ENCODE assay signal across 7 cellular contexts in genomic region chr1:52364235-52364839, GRCh38. TPM values are rescaled to one million over a fixed set of nuclear protein-coding genes. Genes with fewer than 3 reads are reported as not detected.
DNase-seq lines count a peak whose midpoint lies in the region; ATAC-seq and TF ChIP-seq lines count a peak whose summit lies in the region.

No MANE protein-coding gene starts in this region.

- DNase-seq in H7, result peak; percentile 59
- no peak for DNase-seq in fibroblast of villous mesenchyme (ENCODE audit: low read depth)
- peak; percentile 33 for DNase-seq in stimulated activated CD8-positive, alpha-beta memory T cell treated with anti-CD3 and anti-CD28 coated beads, Interleukin-4, amount 100 ng/mL, for 48 hours
- no peak for DNase-seq in SIG-M5 (lab: John Stamatoyannopoulos, UW)
- DNase-seq in dorsolateral prefrontal cortex, result no peak

- no peak for ATAC-seq in GM19395 (IDR thresholded peaks at IDR 0.05; ENCODE audit: unreplicated experiment)

- H3K27ac Mint-ChIP-seq in T-helper 1 cell treated with Interleukin-12 subunit alpha and Interleukin-12 subunit beta and Interleukin-4 antibody, amounts not matched to agents 30 μg/mL and 1 μg/mL, for 36 hours, result peak overlapping the region; percentile 77

- H3K36me3 Mint-ChIP-seq in T-helper 1 cell treated with Interleukin-12 subunit alpha and Interleukin-12 subunit beta and Interleukin-4 antibody, amounts not matched to agents 30 μg/mL and 1 μg/mL, for 36 hours (ENCODE audit: low read depth), result peaks cover 29% of the 10 kb centered on the region

- H3K4me1 Mint-ChIP-seq in T-helper 1 cell treated with Interleukin-12 subunit alpha and Interleukin-12 subunit beta and Interleukin-4 antibody, amounts not matched to agents 30 μg/mL and 1 μg/mL, for 36 hours (ENCODE audit: low read depth), result peaks cover 33% of the 10 kb centered on the region

- no peaks in the 10 kb centered on the region for H3K27me3 Mint-ChIP-seq in T-helper 1 cell treated with Interleukin-12 subunit alpha and Interleukin-12 subunit beta and Interleukin-4 antibody, amounts not matched to agents 30 μg/mL and 1 μg/mL, for 36 hours (ENCODE audit: low read depth)

- H3K36me3 ChIP-seq in H7 (replicated peaks; ENCODE audit: control insufficient read depth, insufficient read depth, low read length), result peaks cover 26% of the 10 kb centered on the region

- TF ChIP-seq CTCF in fibroblast of villous mesenchyme (IDR thresholded peaks at IDR 0.05; ENCODE audit: insufficient read depth, low read depth, low read length), result no peak
- TF ChIP-seq CTCF in dorsolateral prefrontal cortex (IDR thresholded peaks at IDR 0.05 in 54 of 56, conservative IDR thresholded peaks at IDR 0.05 in 2 of 56; ENCODE audit: low read depth in 1 of 56, partially characterized antibody in 56 of 56), result no peak

- intact Hi-C loops in dorsolateral prefrontal cortex (cut with DNase I), result loop anchor here (10.0 kb wide), 2 partner anchors 220 to 560 kb away; partner anchors contain the start of genes ECHDC2 (in 1 of the 2), SCP2 (in 1 of the 2) and ZFYVE9 (in 1 of the 2)

- H3K4me3 ChIP-seq in H7 (ENCODE audit: insufficient read depth, low read depth, low read length), result no peak overlapping the region
- peak overlapping the region; percentile 83 for H3K4me3 ChIP-seq in fibroblast of villous mesenchyme (ENCODE audit: low read depth, low read length)
- H3K4me3 ChIP-seq in dorsolateral prefrontal cortex, result peak overlapping the region in 28 of 59 donors; percentile 78 to 99 (median 95)

- H3K9me3 Mint-ChIP-seq in T-helper 1 cell treated with Interleukin-12 subunit alpha and Interleukin-12 subunit beta and Interleukin-4 antibody, amounts not matched to agents 30 μg/mL and 1 μg/mL, for 36 hours, result no peaks in the 10 kb centered on the region

- H3K27me3 ChIP-seq in H7 (ENCODE audit: control insufficient read depth, insufficient read depth, low read length) (no peaks in the 10 kb centered on the region; the same call in 1 of the 2 replicates), dorsolateral prefrontal cortex (no peaks in the 10 kb centered on the region)

- H3K4me3 Mint-ChIP-seq in T-helper 1 cell treated with Interleukin-12 subunit alpha and Interleukin-12 subunit beta and Interleukin-4 antibody, amounts not matched to agents 30 μg/mL and 1 μg/mL, for 36 hours, result peak overlapping the region; percentile 82

- peak overlapping the region in 25 of 59 donors; percentile 13 to 98 (median 93) for H3K27ac ChIP-seq in dorsolateral prefrontal cortex

RNA-seq across cellular contexts. Expression of gene CC2D1B, which starts 1.7 kb away (rescaled TPM):
- total RNA-seq in H7 (2014; rRNA removed; shearing (Covaris generic)), result 20.5 and 28.5 TPM in 2 replicates
- total RNA-seq in fibroblast of villous mesenchyme (36.4 and 36.7 TPM in 2 replicates), dorsolateral prefrontal cortex (10 to 100 TPM; 15.7 to 56.7 (median 29.3) TPM)

RNA-seq across cellular contexts. Expression of gene ORC1, which starts 39.9 kb away (rescaled TPM):
- total RNA-seq in H7 (2014; rRNA removed; shearing (Covaris generic)), result 94.3 and 95.0 TPM in 2 replicates
- total RNA-seq in fibroblast of villous mesenchyme (4.8 and 5.2 TPM in 2 replicates), dorsolateral prefrontal cortex (1 to 10 TPM in 4 of 120 experiments, under 1 TPM in 111, not detected in 5; 0.17 to 1.3 (median 0.44) TPM)

RNA-seq across cellular contexts. Expression of gene PRPF38A, which starts 40.1 kb away (rescaled TPM):
- total RNA-seq in H7 (2014; rRNA removed; shearing (Covaris generic)), result 24.1 and 33.5 TPM in 2 replicates
- total RNA-seq in fibroblast of villous mesenchyme, result 6.8 and 12.5 TPM in 2 replicates
- 10 to 100 TPM; 30.5 to 72.7 (median 39.3) TPM for total RNA-seq in dorsolateral prefrontal cortex

Comparison
In these comparisons a context has a peak if more than half of its experiments do, and no peak if none do; other contexts are left out.
1. DNase-seq: peak in H7 (single experiment) and stimulated activated CD8-positive, alpha-beta memory T cell treated with anti-CD3 and anti-CD28 coated beads, Interleukin-4, amount 100 ng/mL, for 48 hours (single experiment); none in fibroblast of villous mesenchyme (single experiment), SIG-M5 (single experiment) and dorsolateral prefrontal cortex (0 of 10).
2. RNA of gene ORC1, which starts 39.9 kb away (total RNA-seq): 94.3 to 95.0 TPM in H7; 4.8 to 5.2 TPM in fibroblast of villous mesenchyme and 0.17 to 1.3 TPM in dorsolateral prefrontal cortex; every median in the first group is over 10 times any median in the second.